ENCODE assay signal across 11 cellular contexts in the genomic region with DNA sequence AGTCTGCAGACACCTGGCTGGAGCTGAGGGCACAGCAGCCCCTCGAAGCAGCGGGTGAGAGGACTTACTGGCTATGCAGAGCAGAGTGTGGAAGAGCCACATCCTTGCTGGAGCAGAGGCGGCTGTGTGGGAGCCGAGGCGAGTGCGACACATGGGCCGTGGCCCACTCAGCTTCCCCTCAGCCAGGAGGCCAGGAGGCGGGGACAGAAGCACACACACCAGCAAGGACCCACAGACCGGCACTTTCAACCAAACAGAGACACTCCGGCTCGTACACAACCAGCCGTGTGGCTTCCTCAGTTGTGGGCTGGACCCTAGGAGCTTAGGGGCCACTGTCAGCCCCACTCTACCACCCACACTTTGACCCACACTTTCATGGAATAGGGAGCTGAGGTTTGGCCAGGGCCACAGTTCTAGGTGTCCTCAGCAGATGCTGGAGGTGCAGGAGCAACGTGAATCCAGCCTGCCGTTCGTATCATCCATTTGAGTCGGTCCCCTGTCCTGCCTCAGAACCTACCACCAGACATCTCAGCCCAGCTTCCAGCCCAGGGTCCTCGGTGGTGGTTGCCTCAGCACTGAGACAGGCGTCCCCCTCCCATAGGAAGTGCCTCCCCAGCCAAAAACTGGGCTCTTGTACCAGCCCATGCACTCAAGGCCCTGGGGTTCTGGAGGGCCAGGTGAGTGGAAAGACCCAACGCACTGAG. TPM values are rescaled to one million over a fixed set of nuclear protein-coding genes. Genes with fewer than 3 reads are reported as not detected.
A peak's percentile ranks its signal among the peaks of the same experiment; 100 is the strongest.
DNase-seq lines count a peak whose midpoint lies in the region; ATAC-seq, FAIRE-seq and TF ChIP-seq lines count a peak whose summit lies in the region.
"Had no signal": no experiment of that assay in that cellular context is flagged by ENCODE, and none has a peak within 500 bp of the region (broad histone marks: within the 10 kb centered on the region; RNA-seq: fewer than 3 reads in every experiment).

A gene with protein sequence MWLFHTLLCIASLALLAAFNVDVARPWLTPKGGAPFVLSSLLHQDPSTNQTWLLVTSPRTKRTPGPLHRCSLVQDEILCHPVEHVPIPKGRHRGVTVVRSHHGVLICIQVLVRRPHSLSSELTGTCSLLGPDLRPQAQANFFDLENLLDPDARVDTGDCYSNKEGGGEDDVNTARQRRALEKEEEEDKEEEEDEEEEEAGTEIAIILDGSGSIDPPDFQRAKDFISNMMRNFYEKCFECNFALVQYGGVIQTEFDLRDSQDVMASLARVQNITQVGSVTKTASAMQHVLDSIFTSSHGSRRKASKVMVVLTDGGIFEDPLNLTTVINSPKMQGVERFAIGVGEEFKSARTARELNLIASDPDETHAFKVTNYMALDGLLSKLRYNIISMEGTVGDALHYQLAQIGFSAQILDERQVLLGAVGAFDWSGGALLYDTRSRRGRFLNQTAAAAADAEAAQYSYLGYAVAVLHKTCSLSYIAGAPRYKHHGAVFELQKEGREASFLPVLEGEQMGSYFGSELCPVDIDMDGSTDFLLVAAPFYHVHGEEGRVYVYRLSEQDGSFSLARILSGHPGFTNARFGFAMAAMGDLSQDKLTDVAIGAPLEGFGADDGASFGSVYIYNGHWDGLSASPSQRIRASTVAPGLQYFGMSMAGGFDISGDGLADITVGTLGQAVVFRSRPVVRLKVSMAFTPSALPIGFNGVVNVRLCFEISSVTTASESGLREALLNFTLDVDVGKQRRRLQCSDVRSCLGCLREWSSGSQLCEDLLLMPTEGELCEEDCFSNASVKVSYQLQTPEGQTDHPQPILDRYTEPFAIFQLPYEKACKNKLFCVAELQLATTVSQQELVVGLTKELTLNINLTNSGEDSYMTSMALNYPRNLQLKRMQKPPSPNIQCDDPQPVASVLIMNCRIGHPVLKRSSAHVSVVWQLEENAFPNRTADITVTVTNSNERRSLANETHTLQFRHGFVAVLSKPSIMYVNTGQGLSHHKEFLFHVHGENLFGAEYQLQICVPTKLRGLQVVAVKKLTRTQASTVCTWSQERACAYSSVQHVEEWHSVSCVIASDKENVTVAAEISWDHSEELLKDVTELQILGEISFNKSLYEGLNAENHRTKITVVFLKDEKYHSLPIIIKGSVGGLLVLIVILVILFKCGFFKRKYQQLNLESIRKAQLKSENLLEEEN (minus strand): TSS at position 146 of the 704 bp plus-strand sequence. CDS start 44 bp downstream, at position 102.

- FAIRE-seq in HepG2 (lab: Jason Lieb, UNC) = no peak
- FAIRE-seq: A204.1 had no signal

- DNase-seq in T-helper 1 cell = no peak
- DNase-seq in mammary epithelial cell = no peak
- DNase-seq in HepG2 (ENCODE audit: low spot score) = no peak
- no peak for DNase-seq in stimulated activated CD8-positive, alpha-beta memory T cell treated with anti-CD3 and anti-CD28 coated beads, Interleukin-4, amount 100 ng/mL, for 48 hours
- no peak for DNase-seq in stimulated activated CD4-positive, alpha-beta T cell treated with anti-CD3 and anti-CD28 coated beads, Interleukin-1b, Interleukin-23, amount 100 ng/mL, for 48 hours
- DNase-seq: WERI-Rb-1 had no signal

- no peak within 1 kb of the TSS for H2AFZ ChIP-seq in mammary epithelial cell (ENCODE audit: low read depth, low read length)
- no peak within 1 kb of the TSS for H2AFZ ChIP-seq in HepG2 (ENCODE audit: low read length)

- intact Hi-C loops in T-helper 1 cell treated with Interleukin-12 subunit alpha and Interleukin-12 subunit beta and Interleukin-4 antibody, amounts not matched to agents 30 ng/mL and 1 ng/mL, for 36 hours (cut with micrococcal nuclease) = no loop called here
- intact Hi-C loops in mammary epithelial cell (cut with micrococcal nuclease) = no loop called here
- intact Hi-C loops in HepG2 (cut with micrococcal nuclease; ENCODE audit: unreplicated experiment) = no loop called here

- TF ChIP-seq POLR2A in HepG2 (IDR thresholded peaks at IDR 0.05; ENCODE audit: insufficient read depth in 1 of 2, low read depth in 2 of 2, low read length in 2 of 2) = no peak

- no TSS peak for BruUV-seq in mammary epithelial cell (replicated peaks; lab: Mats Ljungman, UMichigan)
- no TSS peak for BruUV-seq in HepG2 (replicated peaks; lab: Mats Ljungman, UMichigan)

- no peak within 1 kb of the TSS for H3K27ac ChIP-seq in mammary epithelial cell (ENCODE audit: insufficient read depth, low read depth, low read length)
- peak within 1 kb of the TSS; percentile 98 for H3K27ac ChIP-seq in HepG2 (ENCODE audit: extremely low read length, insufficient read depth, low read length)
- H3K27ac ChIP-seq in thymus (ENCODE audit: low read depth) = peak within 1 kb of the TSS; percentile 0
- H3K27ac ChIP-seq: KMS-11, WERI-Rb-1 had no signal

- CTCF ChIA-PET in mammary epithelial cell (lab: Charles Lee; ENCODE audit: low non-redundant PET) (interaction anchor here (0.9 kb wide), 1 partner anchor 64 kb away, joined by 4 read pairs; no protein-coding TSS in a partner anchor), HepG2 (lab: Yijun Ruan, JAX; ENCODE audit: low intra/inter-chr PET ratio, low total read pairs) (no interaction called here)

- H3K79me2 ChIP-seq in mammary epithelial cell (ENCODE audit: insufficient read depth, low read length) (no peaks in the 10 kb centered on the region), HepG2 (ENCODE audit: insufficient read depth, low read length) (no peaks in the 10 kb centered on the region)

- POLR2A ChIA-PET in HepG2 (lab: Yijun Ruan, JAX) = interaction anchor here (1.0 kb wide), 1 partner anchor 28 kb away, joined by 4 read pairs; no protein-coding TSS in a partner anchor

- TF ChIP-seq CTCF in mammary epithelial cell (conservative IDR thresholded peaks at IDR 0.05 in 1 of 2, IDR thresholded peaks at IDR 0.05 in 1 of 2; ENCODE audit: extremely low read depth in 1 of 2, insufficient read depth in 1 of 2, low read depth in 1 of 2, low read length in 2 of 2) = no peak
- no peak for TF ChIP-seq CTCF in HepG2 (CRISPR knock-in tag; IDR thresholded peaks at IDR 0.05)

- H4K20me1 ChIP-seq in mammary epithelial cell (ENCODE audit: insufficient read depth, low read length) (no peaks in the 10 kb centered on the region), HepG2 (ENCODE audit: insufficient read depth, low read length) (no peaks in the 10 kb centered on the region)

- H3K27me3 ChIP-seq in mammary epithelial cell (ENCODE audit: insufficient read depth, low read length) (no peaks in the 10 kb centered on the region), HepG2 (ENCODE audit: control insufficient read depth in 1 of 2, insufficient read depth in 2 of 2, low read length in 2 of 2) (no peaks in the 10 kb centered on the region), thymus (ENCODE audit: control insufficient read depth, insufficient read depth) (no peaks in the 10 kb centered on the region)

- H3K9me3 ChIP-seq in mammary epithelial cell (replicated peaks; ENCODE audit: insufficient read depth, low read length) = no peaks in the 10 kb centered on the region
- H3K9me3 ChIP-seq in HepG2 (ENCODE audit: low read length) = no peaks in the 10 kb centered on the region
- H3K9me3 ChIP-seq in thymus (ENCODE audit: control insufficient read depth) = no peaks in the 10 kb centered on the region

- no peaks in the 10 kb centered on the region for H3K36me3 ChIP-seq in mammary epithelial cell (ENCODE audit: insufficient read depth, low read length)
- H3K36me3 ChIP-seq in HepG2 (replicated peaks in 1 of 2; ENCODE audit: control insufficient read depth in 1 of 2, insufficient read depth in 2 of 2, low read length in 2 of 2) = no peaks in the 10 kb centered on the region
- peaks cover 10% of the 10 kb centered on the region for H3K36me3 ChIP-seq in thymus (ENCODE audit: control insufficient read depth, insufficient read depth)

- H3K9ac ChIP-seq in mammary epithelial cell (ENCODE audit: insufficient read depth, low read length) = no peak within 1 kb of the TSS
- peak within 1 kb of the TSS; percentile 76 for H3K9ac ChIP-seq in HepG2 (ENCODE audit: insufficient read depth, low read depth, low read length)
- H3K9ac ChIP-seq: KMS-11 had no signal

- TF ChIP-seq RAD21 in HepG2 (CRISPR knock-in tag; IDR thresholded peaks at IDR 0.05) = no peak

- in situ Hi-C loops in mammary epithelial cell (cut with MboI; ENCODE audit: low sequenced_read_pairs in 2 of 2) (no loop called here), HepG2 (cut with HindIII; ENCODE audit: extremely low pct_ligation_motif_present, low pct_unique_long_range_greater_than_20kb) (no loop called here)

- WGBS in mammary epithelial cell (ENCODE audit: low coverage, missing lambda C conversion rate) = 92% methylated on average over 12 of the region's 19 CpGs
- WGBS in HepG2 (ENCODE audit: low lambda C conversion rate) = 87% methylated on average over 12 of the region's 19 CpGs
- WGBS in thymus = 83% methylated on average over 19 of the region's 19 CpGs

- H3K4me3 ChIP-seq in mammary epithelial cell (replicated peaks in 1 of 3; ENCODE audit: insufficient read depth in 1 of 3, low read depth in 2 of 3, low read length in 3 of 3) (no peak within 1 kb of the TSS), HepG2 (replicated peaks in 1 of 3; ENCODE audit: insufficient read depth in 1 of 3, low read depth in 2 of 3, low read length in 3 of 3) (no peak within 1 kb of the TSS), thymus (ENCODE audit: low read length) (no peak within 1 kb of the TSS)

- ATAC-seq in HepG2 (no peak), HG03457 (IDR thresholded peaks at IDR 0.05; ENCODE audit: unreplicated experiment) (no peak)

- H3K4me1 ChIP-seq in mammary epithelial cell (ENCODE audit: insufficient read depth, low read length) = peaks cover 11% of the 10 kb centered on the region
- peaks cover 93% of the 10 kb centered on the region for H3K4me1 ChIP-seq in HepG2 (ENCODE audit: insufficient read depth, low read length)
- peaks cover 35% of the 10 kb centered on the region for H3K4me1 ChIP-seq in thymus (ENCODE audit: control insufficient read depth, insufficient read depth, low read length)

- TF ChIP-seq EP300 in HepG2 (IDR thresholded peaks at IDR 0.05; ENCODE audit: low read depth in 2 of 2, low read length in 2 of 2) (no peak), HepG2 (CRISPR knock-in tag; IDR thresholded peaks at IDR 0.05; ENCODE audit: borderline replicate concordance) (no peak)

- dilution Hi-C loops in mammary epithelial cell (cut with HindIII; ENCODE audit: low sequenced_read_pairs) = loop anchor here (5.0 kb wide), 1 partner anchor 154 kb away; no protein-coding TSS in a partner anchor

- H3K4me2 ChIP-seq in mammary epithelial cell (ENCODE audit: insufficient read depth, low read depth, low read length) (no peak within 1 kb of the TSS), HepG2 (ENCODE audit: low read depth, low read length) (peak within 1 kb of the TSS; percentile 74)
- H3K4me2 ChIP-seq: KMS-11 had no signal

RNA-seq across cellular contexts. Expression of the gene that starts here (rescaled TPM):
- 45.7 and 45.9 TPM in 2 replicates for total RNA-seq in T-helper 1 cell treated with Interleukin-12 subunit alpha and Interleukin-12 subunit beta and Interleukin-4 antibody, amounts not matched to agents 30 ng/mL and 1 ng/mL, for 36 hours
- 10 to 100 TPM in 1 of 2 donors, 1 to 10 TPM in 1; 5.7 to 21.3 TPM for total RNA-seq in mammary epithelial cell
- polyA plus RNA-seq in mammary epithelial cell = 51.9 TPM
- polyA minus RNA-seq in mammary epithelial cell = 11.6 TPM
- total RNA-seq in HepG2 (2016; rRNA removed; fragmentation: Illumina TruSeq; extraction: Trizol) = 49.0 and 56.3 TPM in 2 replicates
- 99.2 and 118 TPM in 2 replicates for total RNA-seq in HepG2 (2016; cell fraction: cytosol; rRNA removed; fragmentation: Illumina TruSeq; extraction: Trizol; ENCODE audit: low read depth)
- total RNA-seq in HepG2 (2016; cell fraction: insoluble cytoplasmic fraction; rRNA removed; fragmentation: Illumina TruSeq; extraction: Trizol) = 54.9 and 56.5 TPM in 2 replicates
- total RNA-seq in HepG2 (2016; cell fraction: membrane; rRNA removed; fragmentation: Illumina TruSeq; extraction: Trizol) = 121 and 124 TPM in 2 replicates
- 18.5 and 22.4 TPM in 2 replicates for total RNA-seq in HepG2 (2016; cell fraction: nucleus; rRNA removed; fragmentation: Illumina TruSeq; extraction: Trizol)
- 38.2 and 42.3 TPM in 2 replicates for polyA plus RNA-seq in HepG2 (2011; rRNA removed)
- polyA plus RNA-seq in HepG2 (2011; cell fraction: cytosol; rRNA removed) = 28.2 and 31.0 TPM in 2 replicates
- 13.3 and 15.2 TPM in 2 replicates for polyA plus RNA-seq in HepG2 (2011; cell fraction: nucleus; rRNA removed)
- 19.1 and 24.6 TPM in 2 replicates for polyA plus RNA-seq in HepG2 (2012)
- polyA plus RNA-seq in HepG2 (2016; cell fraction: cytosol; fragmentation: Illumina TruSeq; extraction: Trizol; ENCODE audit: low read depth) = 110 and 139 TPM in 2 replicates
- polyA plus RNA-seq in HepG2 (2016; cell fraction: insoluble cytoplasmic fraction; fragmentation: Illumina TruSeq; extraction: Trizol; ENCODE audit: low read depth) = 46.7 and 46.9 TPM in 2 replicates
- 90.3 and 104 TPM in 2 replicates for polyA plus RNA-seq in HepG2 (2016; cell fraction: membrane; fragmentation: Illumina TruSeq; extraction: Trizol; ENCODE audit: low read depth)
- polyA plus RNA-seq in HepG2 (2016; cell fraction: nucleus; fragmentation: Illumina TruSeq; extraction: Trizol; ENCODE audit: insufficient read depth, low read depth) = 36.8 and 38.1 TPM in 2 replicates
- polyA minus RNA-seq in HepG2 (2011; rRNA and poly(A)+ RNA removed; ENCODE audit: low replicate concordance) = 7.6 and 11.0 TPM in 2 replicates
- 2.8 and 3.8 TPM in 2 replicates for polyA minus RNA-seq in HepG2 (2011; cell fraction: cytosol; rRNA and poly(A)+ RNA removed)
- polyA minus RNA-seq in HepG2 (2011; cell fraction: nucleus; rRNA and poly(A)+ RNA removed) = 11.7 and 12.6 TPM in 2 replicates
- 170 TPM for polyA plus RNA-seq in thymus
